ENCODE assay signal across 15 cellular contexts in the genomic region with DNA sequence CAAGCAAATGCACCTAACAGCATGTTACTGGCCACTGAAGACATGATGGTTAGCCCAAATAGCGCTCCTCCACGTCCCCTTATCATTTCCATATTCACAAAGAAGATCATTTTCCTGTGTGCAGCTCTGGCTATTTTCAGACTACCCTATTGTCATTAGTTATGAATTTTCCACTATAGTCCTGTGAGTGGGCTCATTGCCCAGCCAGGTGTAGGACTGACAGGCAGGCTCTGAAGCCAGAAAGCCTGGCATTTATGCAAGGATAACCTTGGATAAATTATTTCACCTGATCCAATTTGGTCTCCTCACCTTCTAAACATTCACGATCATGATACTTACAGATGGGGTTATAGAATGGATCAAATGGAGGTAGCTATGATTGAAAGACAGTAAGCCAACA.
DNase-seq lines count a peak whose midpoint lies in the region; ATAC-seq and TF ChIP-seq lines count a peak whose summit lies in the region.
"Had no signal": no experiment of that assay in that cellular context is flagged by ENCODE, and none has a peak within 500 bp of the region (broad histone marks: within the 10 kb centered on the region; RNA-seq: fewer than 3 reads in every experiment).

No MANE protein-coding gene starts in this region.

- H3K27ac Mint-ChIP-seq in effector memory CD8-positive, alpha-beta T cell, result no peak overlapping the region
- H3K27ac Mint-ChIP-seq: CD4-positive, alpha-beta memory T cell; HFFc6 had no signal

- no peaks in the 10 kb centered on the region for H3K79me1 ChIP-seq in mesendoderm (ENCODE audit: low read length)

- H3K27me3 ChIP-seq in dorsolateral prefrontal cortex (no peaks in the 10 kb centered on the region), mesendoderm (ENCODE audit: insufficient read depth, low read length, poor library complexity) (no peaks in the 10 kb centered on the region)

- no peaks in the 10 kb centered on the region for H3K27me3 Mint-ChIP-seq in effector memory CD8-positive, alpha-beta T cell

- H2AK5ac ChIP-seq in mesendoderm (ENCODE audit: low read length), result peak overlapping the region; percentile 96

- H3K4me3 ChIP-seq in dorsolateral prefrontal cortex (no peak overlapping the region), mesendoderm (ENCODE audit: low read length) (no peak overlapping the region)
- H3K4me3 ChIP-seq: HAP-1 had no signal

- H2BK120ac ChIP-seq in mesendoderm (ENCODE audit: low read depth, low read length), result no peak overlapping the region

- H4K5ac ChIP-seq in mesendoderm (ENCODE audit: low read length), result no peak overlapping the region

- intact Hi-C loops in dorsolateral prefrontal cortex (cut with DNase I), result loop anchor here (5.0 to 10.0 kb wide), 4 partner anchors 99 to 269 kb away; no protein-coding TSS in a partner anchor

- H2BK15ac ChIP-seq in mesendoderm (replicated peaks; ENCODE audit: low read depth), result no peak overlapping the region

- H3K9ac ChIP-seq in mesendoderm (ENCODE audit: low read length), result no peak overlapping the region

- no peak overlapping the region for H3K4me2 ChIP-seq in mesendoderm (ENCODE audit: low read length)

- peaks cover 3% of the 10 kb centered on the region for H3K36me3 Mint-ChIP-seq in effector memory CD8-positive, alpha-beta T cell (ENCODE audit: insufficient read depth)
- H3K36me3 Mint-ChIP-seq: CD4-positive, alpha-beta memory T cell had no signal

- H3K27ac ChIP-seq in caudate nucleus (ENCODE audit: low read depth, low read length), result peak overlapping the region; percentile 18
- peak overlapping the region in 45 of 59 donors; percentile 14 to 90 (median 68) for H3K27ac ChIP-seq in dorsolateral prefrontal cortex
- H3K27ac ChIP-seq in mesendoderm (ENCODE audit: low read depth, low read length), result no peak overlapping the region
- H3K27ac ChIP-seq in temporal lobe (ENCODE audit: low read depth, low read length), result peak overlapping the region; percentile 38

- H3K23ac ChIP-seq in mesendoderm (ENCODE audit: low read length), result no peak overlapping the region

- DNase-seq in caudate nucleus (lab: John Stamatoyannopoulos, UW) (no peak), dorsolateral prefrontal cortex (no peak), mesendoderm (no peak)
- DNase-seq in activated CD4-positive, alpha-beta T cell treated with anti-CD3 and anti-CD28 coated beads, Interleukin-2, amount 50 U/mL, for 1 hour, result no peak
- no peak for DNase-seq in effector memory CD8-positive, alpha-beta T cell
- DNase-seq: C1 segment of cervical spinal cord; Calu3; CD4-positive, alpha-beta memory T cell; COR-L47; GOT3; HFFc6 had no signal

- WGBS in mesendoderm (ENCODE audit: extremely low coverage, insufficient coverage, low lambda C conversion rate), result no CpG with 5 or more reads among the region's 3 CpGs

- no peaks in the 10 kb centered on the region for H3K4me1 Mint-ChIP-seq in effector memory CD8-positive, alpha-beta T cell (ENCODE audit: low read depth in 2 of 2)
- H3K4me1 Mint-ChIP-seq: CD4-positive, alpha-beta memory T cell had no signal

- peaks cover 31% of the 10 kb centered on the region for H3K4me1 ChIP-seq in mesendoderm (ENCODE audit: control insufficient read depth, low read depth, low read length)
- H3K4me1 ChIP-seq: HAP-1 had no signal

- no peak overlapping the region for H2BK5ac ChIP-seq in mesendoderm (ENCODE audit: low read length)

- no peaks in the 10 kb centered on the region for H3K36me3 ChIP-seq in mesendoderm (ENCODE audit: control insufficient read depth, insufficient read depth, low read length)
- H3K36me3 ChIP-seq: HAP-1 had no signal

- H4K8ac ChIP-seq in mesendoderm (ENCODE audit: low read depth, low read length), result no peak overlapping the region

- H3K4me3 Mint-ChIP-seq in effector memory CD8-positive, alpha-beta T cell, result no peak overlapping the region
- H3K4me3 Mint-ChIP-seq: CD4-positive, alpha-beta memory T cell; HFFc6 had no signal

- TF ChIP-seq CTCF in dorsolateral prefrontal cortex (IDR thresholded peaks at IDR 0.05 in 54 of 56, conservative IDR thresholded peaks at IDR 0.05 in 2 of 56; ENCODE audit: low read depth in 1 of 56, partially characterized antibody in 56 of 56), result peak in 1 of 56 donors; percentile 6

- no peaks in the 10 kb centered on the region for H3K79me2 ChIP-seq in mesendoderm (ENCODE audit: control insufficient read depth, insufficient read depth, low read length)

- peaks cover 0 to 1% of the 10 kb centered on the region in 2 donors for H3K9me3 Mint-ChIP-seq in effector memory CD8-positive, alpha-beta T cell

- no peak overlapping the region for H3K4ac ChIP-seq in mesendoderm (ENCODE audit: low read depth, low read length)

- H3K18ac ChIP-seq in mesendoderm (ENCODE audit: low read length), result no peak overlapping the region

- H3K56ac ChIP-seq in mesendoderm (ENCODE audit: low read length), result no peak overlapping the region

- ATAC-seq in GM19452 (IDR thresholded peaks at IDR 0.05; ENCODE audit: unreplicated experiment), result no peak
- ATAC-seq in GM21390 (IDR thresholded peaks at IDR 0.05; ENCODE audit: unreplicated experiment), result no peak
- no peak for ATAC-seq in effector memory CD8-positive, alpha-beta T cell (replicated peaks)
